ENCODE assay signal across 24 cellular contexts in the genomic region with DNA sequence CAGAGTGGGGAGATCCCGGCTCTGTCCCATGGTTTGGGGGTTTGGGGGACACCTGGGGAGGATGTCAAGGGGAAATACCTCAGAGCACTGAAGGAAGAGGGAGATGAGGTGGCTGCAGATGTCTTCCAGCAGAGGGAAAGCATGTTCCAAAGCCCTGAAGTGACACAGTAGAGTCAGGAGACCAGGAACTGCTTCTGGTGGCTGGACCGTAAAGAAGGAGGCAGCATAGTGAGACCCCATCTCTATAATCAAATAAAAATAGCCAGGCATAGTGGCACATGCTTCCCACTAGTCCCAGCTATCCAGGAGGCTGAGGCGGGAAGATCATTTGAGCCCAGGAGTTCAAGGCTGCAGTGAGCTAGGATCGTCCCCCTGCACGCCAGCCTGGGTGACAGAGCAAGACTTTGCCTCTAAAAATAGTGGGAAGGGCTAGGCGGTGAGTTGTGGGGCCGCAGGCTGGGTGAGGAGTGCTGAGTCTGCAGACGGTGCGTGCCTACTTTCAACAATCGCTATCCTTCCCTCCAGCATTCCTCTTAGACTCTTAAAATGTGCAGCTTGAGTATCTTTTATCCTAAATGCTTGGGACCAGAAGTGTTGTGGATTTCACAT. TPM values are rescaled to one million over a fixed set of nuclear protein-coding genes. Genes with fewer than 3 reads are reported as not detected.
A peak's percentile ranks its signal among the peaks of the same experiment; 100 is the strongest.
DNase-seq lines count a peak whose midpoint lies in the region; ATAC-seq and TF ChIP-seq lines count a peak whose summit lies in the region.
"Had no signal": no experiment of that assay in that cellular context is flagged by ENCODE, and none has a peak within 500 bp of the region (broad histone marks: within the 10 kb centered on the region; RNA-seq: fewer than 3 reads in every experiment).

No MANE protein-coding gene starts in this region.

- DNase-seq in GM23338 (ENCODE audit: low spot score) (no peak), SK-N-MC (ENCODE audit: low read depth, low spot score) (no peak), left kidney (ENCODE audit: low read depth, low spot score) (peak; percentile 62), thyroid gland (peak; percentile 47 to 54), sigmoid colon (no peak), cortex of kidney (lab: John Stamatoyannopoulos, UW) (no peak)
- DNase-seq in T-helper 2 cell treated with Interferon-gamma antibody and Interleukin-4, amounts not matched to agents 5 μg/mL and 100 μg/mL, for 36 hours (ENCODE audit: low spot score): no peak
- DNase-seq: BE2C; CD4-positive, CD25-positive, alpha-beta regulatory T cell; DMS79; GOT3; Karpas-422; MG63; NCI-H1092; NCI-H1436; NCI-H187 treated with DMSO at 0.1 percent for 48 hours; NCI-H2227 treated with DMSO at 0.1 percent for 48 hours; NCI-H510A; NCI-H748 treated with DMSO at 0.1 percent for 48 hours; NK-92 treated with Interleukin-12 subunit alpha and Interleukin-12 subunit beta, amount 100 ng/mL, for 24 hours; Peyer's patch; SJCRH30 had no signal

- ATAC-seq in GM23338: peak; percentile 16; the same call in 2 of the 3 replicates
- ATAC-seq: GM12878 had no signal

- no peaks in the 10 kb centered on the region for H3K36me3 ChIP-seq in GM23338 (ENCODE audit: insufficient read depth)
- H3K36me3 ChIP-seq in SK-N-MC (ENCODE audit: insufficient read depth, low read length): no peaks in the 10 kb centered on the region
- no peaks in the 10 kb centered on the region for H3K36me3 ChIP-seq in thyroid gland
- no peaks in the 10 kb centered on the region for H3K36me3 ChIP-seq in sigmoid colon
- H3K36me3 ChIP-seq: BE2C, MG63, Peyer's patch, SJCRH30 had no signal

- H3K4me1 Mint-ChIP-seq in GM23338: peaks cover 48% of the 10 kb centered on the region
- peaks cover under 1% of the 10 kb centered on the region for H3K4me1 Mint-ChIP-seq in T-helper 2 cell treated with Interferon-gamma antibody and Interleukin-4, amounts not matched to agents 5 μg/mL and 100 μg/mL, for 36 hours (ENCODE audit: low read depth)
- H3K4me1 Mint-ChIP-seq: CD4-positive, CD25-positive, alpha-beta regulatory T cell; IgD-negative memory B cell had no signal

- TF ChIP-seq CTCF in GM23338 (conservative IDR thresholded peaks at IDR 0.05; ENCODE audit: low read depth in 2 of 2) (no peak), thyroid gland (IDR thresholded peaks at IDR 0.05) (peak in 1 of 6 experiments; percentile 15), sigmoid colon (IDR thresholded peaks at IDR 0.05) (no peak)

- H3K27me3 Mint-ChIP-seq in GM23338 (ENCODE audit: insufficient read depth, low read depth, poor library complexity): peaks cover 8% of the 10 kb centered on the region
- peaks cover 65% of the 10 kb centered on the region for H3K27me3 Mint-ChIP-seq in T-helper 2 cell treated with Interferon-gamma antibody and Interleukin-4, amounts not matched to agents 5 μg/mL and 100 μg/mL, for 36 hours (ENCODE audit: low read depth)

- H2AFZ ChIP-seq in GM23338: no peak overlapping the region

- H3K4me3 ChIP-seq in GM23338: no peak overlapping the region
- peak overlapping the region; percentile 57 for H3K4me3 ChIP-seq in SK-N-MC
- H3K4me3 ChIP-seq in thyroid gland (replicated peaks in 1 of 3): no peak overlapping the region
- no peak overlapping the region for H3K4me3 ChIP-seq in sigmoid colon
- H3K4me3 ChIP-seq: GM12878, MG63, Peyer's patch, SJCRH30 had no signal

- no peak overlapping the region for H3K27ac Mint-ChIP-seq in GM23338
- H3K27ac Mint-ChIP-seq in T-helper 2 cell treated with Interferon-gamma antibody and Interleukin-4, amounts not matched to agents 5 μg/mL and 100 μg/mL, for 36 hours: no peak overlapping the region
- H3K27ac Mint-ChIP-seq: CD4-positive, CD25-positive, alpha-beta regulatory T cell; IgD-negative memory B cell had no signal

- H3K79me2 ChIP-seq in GM23338 (replicated peaks; ENCODE audit: insufficient read depth): no peaks in the 10 kb centered on the region

- WGBS in thyroid gland, 2 donors: 65 to 69% methylated on average over 10 of the region's 10 CpGs
- WGBS in sigmoid colon, 2 donors: 85 to 86% methylated on average over 10 of the region's 10 CpGs

- intact Hi-C loops in thyroid gland (cut with DNase I) (no loop called here), sigmoid colon (cut with DNase I) (no loop called here)

- no peak overlapping the region for H3K9ac ChIP-seq in SK-N-MC (ENCODE audit: insufficient read length)

- no peak overlapping the region for H3K4me2 ChIP-seq in GM23338

- no peak for TF ChIP-seq EP300 in sigmoid colon (IDR thresholded peaks at IDR 0.05)

- H3K9me3 Mint-ChIP-seq in GM23338: no peaks in the 10 kb centered on the region
- no peaks in the 10 kb centered on the region for H3K9me3 Mint-ChIP-seq in T-helper 2 cell treated with Interferon-gamma antibody and Interleukin-4, amounts not matched to agents 5 μg/mL and 100 μg/mL, for 36 hours
- H3K9me3 Mint-ChIP-seq: IgD-negative memory B cell had no signal

- H3K4me3 Mint-ChIP-seq in GM23338: no peak overlapping the region
- no peak overlapping the region for H3K4me3 Mint-ChIP-seq in T-helper 2 cell treated with Interferon-gamma antibody and Interleukin-4, amounts not matched to agents 5 μg/mL and 100 μg/mL, for 36 hours
- H3K4me3 Mint-ChIP-seq: CD4-positive, CD25-positive, alpha-beta regulatory T cell; IgD-negative memory B cell had no signal

- H3F3A ChIP-seq in GM23338 (replicated peaks; ENCODE audit: low read depth): no peaks in the 10 kb centered on the region

- no peaks in the 10 kb centered on the region for H3K36me3 Mint-ChIP-seq in GM23338 (ENCODE audit: low read depth)
- no peaks in the 10 kb centered on the region for H3K36me3 Mint-ChIP-seq in T-helper 2 cell treated with Interferon-gamma antibody and Interleukin-4, amounts not matched to agents 5 μg/mL and 100 μg/mL, for 36 hours (ENCODE audit: low read depth)
- H3K36me3 Mint-ChIP-seq: CD4-positive, CD25-positive, alpha-beta regulatory T cell had no signal

- TF ChIP-seq POLR2A in thyroid gland (IDR thresholded peaks at IDR 0.05): no peak
- no peak for TF ChIP-seq POLR2A in sigmoid colon (IDR thresholded peaks at IDR 0.05)

- H3K4me1 ChIP-seq in GM23338 (ENCODE audit: insufficient read depth) (peaks cover 15% of the 10 kb centered on the region), thyroid gland (peaks cover 53 to 55% of the 10 kb centered on the region in 2 donors), sigmoid colon (peaks cover 0 to 23% (median 18%) of the 10 kb centered on the region in 4 donors)

- H3K9me2 ChIP-seq in GM23338 (ENCODE audit: insufficient read depth): no peaks in the 10 kb centered on the region

- H4K20me1 ChIP-seq in GM23338 (replicated peaks; ENCODE audit: insufficient read depth): no peaks in the 10 kb centered on the region

- H3K27ac ChIP-seq in GM23338 (ENCODE audit: low read depth): no peak overlapping the region
- H3K27ac ChIP-seq in SK-N-MC: peak overlapping the region; percentile 73
- peak overlapping the region in 2 of 3 donors; percentile 58 to 80 for H3K27ac ChIP-seq in thyroid gland
- H3K27ac ChIP-seq in sigmoid colon: no peak overlapping the region
- H3K27ac ChIP-seq: Peyer's patch, SJCRH30 had no signal

- H3K27me3 ChIP-seq in GM23338 (ENCODE audit: insufficient read depth): no peaks in the 10 kb centered on the region
- H3K27me3 ChIP-seq in thyroid gland: no peaks in the 10 kb centered on the region
- no peaks in the 10 kb centered on the region for H3K27me3 ChIP-seq in sigmoid colon
- H3K27me3 ChIP-seq: BE2C, MG63, Peyer's patch, SJCRH30 had no signal

- H3K9me3 ChIP-seq in SK-N-MC (ENCODE audit: low read depth, low read length) (no peaks in the 10 kb centered on the region), thyroid gland (no peaks in the 10 kb centered on the region), sigmoid colon (no peaks in the 10 kb centered on the region)
- H3K9me3 ChIP-seq: BE2C, MG63, Peyer's patch, SJCRH30 had no signal

TF ChIP-seq in GM23338, 12 proteins besides CTCF, POLR2A, EP300 and RAD21:
- TF ChIP-seq ZNF331 (CRISPR knock-in tag; IDR thresholded peaks at IDR 0.05; ENCODE audit: low read depth): no peak

RNA-seq across cellular contexts. Expression of gene HES1, which starts 26.2 kb away (rescaled TPM):
- 40.3 and 42.7 TPM in 2 replicates for total RNA-seq in GM23338 (2014; rRNA removed; shearing (Covaris generic))
- polyA plus RNA-seq in GM23338 (2016; fragmentation: Nextera tagmentation; extraction: Ambion mirVana) (59.3 and 60.8 TPM in 2 replicates), sigmoid colon (10 to 100 TPM; 24.0 to 47.4 (median 45.4) TPM)
- total RNA-seq in thyroid gland (100 to 1,000 TPM; 127 to 193 (median 159) TPM), sigmoid colon (10 to 100 TPM; 17.4 to 35.0 (median 23.4) TPM)

Comparison
In these comparisons a context has a peak if more than half of its experiments do, and no peak if none do; other contexts are left out.
1. DNase-seq: peak in left kidney (single experiment) and thyroid gland (2 of 2); none in GM23338 (single experiment), SK-N-MC (single experiment), sigmoid colon (single experiment), T-helper 2 cell treated with Interferon-gamma antibody and Interleukin-4, amounts not matched to agents 5 μg/mL and 100 μg/mL, for 36 hours (single experiment) and cortex of kidney (single experiment).
2. H3K27ac ChIP-seq: peak in SK-N-MC (single experiment) and thyroid gland (2 of 3); none in GM23338 (single experiment) and sigmoid colon (0 of 4).